Comparison of ENCODE assay signal across 19 cellular contexts in the genomic region with DNA sequence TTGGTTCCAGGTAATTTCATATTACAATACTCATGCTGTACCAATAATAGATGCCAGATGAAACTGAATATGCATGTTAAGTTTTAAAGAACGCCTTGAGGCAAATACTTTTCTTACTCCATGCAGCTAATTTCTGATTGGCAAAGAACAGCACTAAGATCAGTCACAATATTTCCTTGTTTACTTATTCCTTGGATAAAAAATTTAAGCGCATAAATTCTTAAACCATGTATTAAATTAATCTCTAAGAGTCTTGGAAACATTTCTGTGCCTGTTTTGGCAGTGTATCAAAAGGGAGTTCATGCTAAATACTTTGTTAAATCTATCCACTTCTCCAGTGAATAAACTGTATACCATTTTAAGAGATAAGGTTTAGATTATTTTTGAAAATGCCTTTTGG.
DNase-seq lines count a peak whose midpoint lies in the region; ATAC-seq and TF ChIP-seq lines count a peak whose summit lies in the region.
"Had no signal": no experiment of that assay in that cellular context is flagged by ENCODE, and none has a peak within 500 bp of the region (broad histone marks: within the 10 kb centered on the region; RNA-seq: fewer than 3 reads in every experiment).

No MANE protein-coding gene starts in this region.

- H3K4me3 ChIP-seq in cardiac muscle cell: no peak overlapping the region
- H3K4me3 ChIP-seq: A549, BLaER1, GM23338 had no signal

- H3K4me1 ChIP-seq in cardiac muscle cell (ENCODE audit: low read depth): no peaks in the 10 kb centered on the region
- H3K4me1 ChIP-seq: A549, BLaER1 had no signal

- H3K9me3 Mint-ChIP-seq in mesothelial cell of epicardium (peaks cover 10% of the 10 kb centered on the region), endothelial cell (ENCODE audit: unreplicated experiment) (no peaks in the 10 kb centered on the region)
- H3K9me3 Mint-ChIP-seq: GM23338 had no signal

- H3K4me3 Mint-ChIP-seq in mesothelial cell of epicardium (no peak overlapping the region), endothelial cell (ENCODE audit: unreplicated experiment) (no peak overlapping the region)
- H3K4me3 Mint-ChIP-seq: CD14-positive monocyte; CD4-positive, alpha-beta memory T cell; GM23338; HFFc6 had no signal

- no peak for TF ChIP-seq CTCF in cardiac muscle cell (IDR thresholded peaks at IDR 0.05; ENCODE audit: low read depth, low read length)
- TF ChIP-seq CTCF in mesothelial cell of epicardium (IDR thresholded peaks at IDR 0.05; ENCODE audit: unreplicated experiment): no peak
- TF ChIP-seq CTCF in endothelial cell (IDR thresholded peaks at IDR 0.05; ENCODE audit: unreplicated experiment): no peak

- H3K27me3 Mint-ChIP-seq in mesothelial cell of epicardium (ENCODE audit: low read depth) (no peaks in the 10 kb centered on the region), endothelial cell (ENCODE audit: unreplicated experiment) (peaks cover 2% of the 10 kb centered on the region)

- H3K27ac Mint-ChIP-seq in mesothelial cell of epicardium (peak overlapping the region; percentile 58), endothelial cell (ENCODE audit: unreplicated experiment) (no peak overlapping the region)
- H3K27ac Mint-ChIP-seq: CD14-positive monocyte; CD4-positive, alpha-beta memory T cell; GM23338; HFFc6 had no signal

- H3K4me1 Mint-ChIP-seq in mesothelial cell of epicardium (peaks cover 18% of the 10 kb centered on the region), endothelial cell (ENCODE audit: unreplicated experiment) (peaks cover 3% of the 10 kb centered on the region)
- H3K4me1 Mint-ChIP-seq: CD14-positive monocyte; CD4-positive, alpha-beta memory T cell; GM23338 had no signal

- peaks cover 67% of the 10 kb centered on the region for H3K36me3 ChIP-seq in cardiac muscle cell
- H3K36me3 ChIP-seq: BLaER1 had no signal

- no peaks in the 10 kb centered on the region for H3K9me3 ChIP-seq in cardiac muscle cell (ENCODE audit: low read depth)
- H3K9me3 ChIP-seq: A549 had no signal

- DNase-seq in cardiac muscle cell (ENCODE audit: low read depth in 1 of 2, low spot score in 1 of 2) (no peak), left cardiac atrium (no peak), dedifferentiated amniotic fluid mesenchymal stem cell (ENCODE audit: extremely low spot score) (peak; percentile 71), mesothelial cell of epicardium (ENCODE audit: low spot score in 2 of 2, unreplicated experiment in 2 of 2) (no peak), HT-29 (ENCODE audit: low spot score) (no peak), endothelial cell (ENCODE audit: low spot score) (no peak)
- DNase-seq: CD4-positive, alpha-beta memory T cell; DMS153; DMS79; GDM1; HFFc6 had no signal

- H3K36me3 Mint-ChIP-seq in mesothelial cell of epicardium (peaks cover 33% of the 10 kb centered on the region), endothelial cell (ENCODE audit: low read depth, unreplicated experiment) (peaks cover 11% of the 10 kb centered on the region)
- H3K36me3 Mint-ChIP-seq: CD4-positive, alpha-beta memory T cell had no signal

- intact Hi-C loops in left cardiac atrium (cut with DNase I): no loop called here

- H3K27ac ChIP-seq in cardiac muscle cell: peak overlapping the region; percentile 53
- H3K27ac ChIP-seq: 22Rv1, A549, BLaER1 had no signal

- no peak for ATAC-seq in left cardiac atrium
- ATAC-seq in HG02852 (IDR thresholded peaks at IDR 0.05; ENCODE audit: unreplicated experiment): no peak
- ATAC-seq: A549, GM23338, HCT116, HepG2 had no signal

- H3K27me3 ChIP-seq in cardiac muscle cell: no peaks in the 10 kb centered on the region
- H3K27me3 ChIP-seq: BLaER1 had no signal
